ENCODE assay signal across 30 cellular contexts in genomic region chr1:227490478-227490877, GRCh38.
"Had no signal": no experiment of that assay in that cellular context is flagged by ENCODE, and none has a peak within 500 bp of the region (broad histone marks: within the 10 kb centered on the region; RNA-seq: fewer than 3 reads in every experiment).

No MANE protein-coding gene starts in this region.

- ATAC-seq: activated CD8-positive, alpha-beta T cell treated with anti-CD3 and anti-CD28 coated beads for 36 hours; activated T-cell treated with anti-CD3 and anti-CD28 coated beads, Interleukin-2, amount 50 U/mL, for 4 hours; activated T-helper 17 cell treated with anti-CD3 and anti-CD28 coated beads, Interleukin-2, amount 50 U/mL, for 72 hours; effector memory CD8-positive, alpha-beta T cell; gastroesophageal sphincter had no signal

- H3K27me3 ChIP-seq: brain microvascular endothelial cell, esophagus squamous epithelium, gastroesophageal sphincter, heart right ventricle had no signal

- H3K36me3 Mint-ChIP-seq: activated naive CD8-positive, alpha-beta T cell had no signal

- H3K4me1 ChIP-seq: esophagus squamous epithelium, gastroesophageal sphincter had no signal

- H3K9me3 ChIP-seq: esophagus squamous epithelium, gastroesophageal sphincter, heart right ventricle had no signal

- H3K4me3 Mint-ChIP-seq: activated CD8-positive, alpha-beta T cell treated with anti-CD3 and anti-CD28 coated beads for 36 hours; activated naive CD8-positive, alpha-beta T cell; activated T-cell treated with anti-CD3 and anti-CD28 coated beads, Interleukin-2, amount 50 U/mL, for 4 hours; activated T-helper 17 cell treated with anti-CD3 and anti-CD28 coated beads, Interleukin-2, amount 50 U/mL, for 72 hours; central memory CD8-positive, alpha-beta T cell; dendritic cell treated with granulocyte-macrophage colony-stimulating factor and Interleukin-4, amounts not matched to agents 40 ng/mL and 50 ng/mL, for 4 days; effector memory CD8-positive, alpha-beta T cell had no signal

- FAIRE-seq: astrocyte, bronchial epithelial cell had no signal

- H3K4me3 ChIP-seq: coronary artery, dorsolateral prefrontal cortex, esophagus squamous epithelium, gastroesophageal sphincter, heart right ventricle had no signal

- H3K27ac Mint-ChIP-seq: activated CD8-positive, alpha-beta T cell treated with anti-CD3 and anti-CD28 coated beads for 36 hours; activated naive CD8-positive, alpha-beta T cell; activated T-helper 17 cell treated with anti-CD3 and anti-CD28 coated beads, Interleukin-2, amount 50 U/mL, for 72 hours; dendritic cell treated with granulocyte-macrophage colony-stimulating factor and Interleukin-4, amounts not matched to agents 40 ng/mL and 50 ng/mL, for 4 days; effector memory CD8-positive, alpha-beta T cell had no signal

- H3K9me3 Mint-ChIP-seq: activated CD8-positive, alpha-beta T cell treated with anti-CD3 and anti-CD28 coated beads for 36 hours; activated T-cell treated with anti-CD3 and anti-CD28 coated beads, Interleukin-2, amount 50 U/mL, for 4 hours; activated T-helper 17 cell treated with anti-CD3 and anti-CD28 coated beads, Interleukin-2, amount 50 U/mL, for 72 hours; central memory CD8-positive, alpha-beta T cell; effector memory CD8-positive, alpha-beta T cell had no signal

- H3K4me1 Mint-ChIP-seq: activated T-helper 17 cell treated with anti-CD3 and anti-CD28 coated beads, Interleukin-2, amount 50 U/mL, for 72 hours; central memory CD8-positive, alpha-beta T cell had no signal

- H3K36me3 ChIP-seq: brain microvascular endothelial cell, esophagus squamous epithelium, gastroesophageal sphincter, heart right ventricle had no signal

- H3K27me3 Mint-ChIP-seq: activated CD8-positive, alpha-beta T cell treated with anti-CD3 and anti-CD28 coated beads for 36 hours; activated naive CD8-positive, alpha-beta T cell; activated T-helper 17 cell treated with anti-CD3 and anti-CD28 coated beads, Interleukin-2, amount 50 U/mL, for 72 hours; central memory CD8-positive, alpha-beta T cell; dendritic cell treated with granulocyte-macrophage colony-stimulating factor and Interleukin-4, amounts not matched to agents 40 ng/mL and 50 ng/mL, for 4 days; effector memory CD8-positive, alpha-beta T cell had no signal

- H3K27ac ChIP-seq: brain microvascular endothelial cell, coronary artery, dorsolateral prefrontal cortex, esophagus squamous epithelium, gastroesophageal sphincter, heart right ventricle had no signal

- DNase-seq: activated CD4-positive, alpha-beta T cell treated with anti-CD3 and anti-CD28 coated beads for 4 hours; activated CD4-positive, alpha-beta T cell treated with anti-CD3 and anti-CD28 coated beads, Interleukin-2, amount 50 U/mL, for 1 hour; activated CD4-positive, alpha-beta T cell treated with anti-CD3 and anti-CD28 coated beads, Interleukin-2, amount 50 U/mL, for 48 hours; activated CD4-positive, CD25-positive, alpha-beta regulatory T cell; activated CD4-positive, CD25-positive, alpha-beta regulatory T cell treated with anti-CD3 and anti-CD28 coated beads, Interleukin-2, amount 50 U/mL, for 72 hours; activated CD8-positive, alpha-beta memory T cell treated with anti-CD3 and anti-CD28 coated beads for 24 hours; activated CD8-positive, alpha-beta T cell treated with anti-CD3 and anti-CD28 coated beads for 36 hours; activated effector memory CD4-positive, alpha-beta T cell treated with Interleukin-2 at 50 U/mL for 16 hours; activated gamma-delta T cell treated with Interleukin-2 at 50 U/mL for 16 hours; activated naive CD4-positive, alpha-beta T cell treated with anti-CD3 and anti-CD28 coated beads, Interleukin-2, amount 50 U/mL, for 16 hours; activated naive CD4-positive, alpha-beta T cell treated with Interleukin-2 at 50 U/mL for 16 hours; activated T-cell treated with anti-CD3 and anti-CD28 coated beads, Interleukin-2, amount 50 U/mL, for 4 hours; amniotic stem cell; anterior cingulate cortex; brain microvascular endothelial cell; dorsolateral prefrontal cortex; effector memory CD8-positive, alpha-beta T cell; erythroblast; esophagus squamous epithelium; foreskin melanocyte; heart right ventricle; T-helper 2 cell had no signal
